ENCODE assay signal across 18 cellular contexts in genomic region chr9:107907261-107907660, GRCh38.
DNase-seq lines count a peak whose midpoint lies in the region; ATAC-seq, FAIRE-seq and TF ChIP-seq lines count a peak whose summit lies in the region.
"Had no signal": no experiment of that assay in that cellular context is flagged by ENCODE, and none has a peak within 500 bp of the region (broad histone marks: within the 10 kb centered on the region; RNA-seq: fewer than 3 reads in every experiment).

No MANE protein-coding gene starts in this region.

- in situ Hi-C loops in G401 (cut with HindIII; ENCODE audit: low sequenced_read_pairs): no loop called here

- DNase-seq in Right ventricle myocardium superior (no peak), left ventricle myocardium inferior (no peak), bronchial epithelial cell (ENCODE audit: low read depth) (no peak), G401 (ENCODE audit: low spot score) (no peak), D341Med (ENCODE audit: low spot score) (no peak), Peyer's patch (no peak)
- DNase-seq: DMS79, H7, MM.1S, NCI-H1105 treated with DMSO at 0.1 percent for 48 hours, NCI-H1694, NCI-H2081 treated with DMSO at 0.1 percent for 48 hours, NCI-H2171 treated with DMSO at 0.1 percent for 48 hours, NCI-H524 treated with DMSO at 0.1 percent for 48 hours had no signal

- FAIRE-seq in bronchial epithelial cell (lab: Jason Lieb, UNC): peak; percentile 43
- FAIRE-seq: K562, RCC 7860 had no signal

- no peak overlapping the region for H3K27ac ChIP-seq in left ventricle myocardium inferior (replicated peaks)
- H3K27ac ChIP-seq in layer of hippocampus (ENCODE audit: low read depth, low read length): peak overlapping the region; percentile 69
- no peak overlapping the region for H3K27ac ChIP-seq in Peyer's patch
- H3K27ac ChIP-seq: C4-2B had no signal

- H3K36me3 ChIP-seq in left ventricle myocardium inferior (no peaks in the 10 kb centered on the region), bronchial epithelial cell (ENCODE audit: control insufficient read depth, insufficient read depth, low read length) (no peaks in the 10 kb centered on the region), Peyer's patch (no peaks in the 10 kb centered on the region)

- H3K27me3 ChIP-seq in left ventricle myocardium inferior (ENCODE audit: low read depth) (no peaks in the 10 kb centered on the region), bronchial epithelial cell (ENCODE audit: control insufficient read depth, insufficient read depth, low read length) (peaks cover 2% of the 10 kb centered on the region), layer of hippocampus (ENCODE audit: control insufficient read depth, insufficient read depth, low read length) (no peaks in the 10 kb centered on the region), Peyer's patch (no peaks in the 10 kb centered on the region)

- H3K4me3 ChIP-seq in left ventricle myocardium inferior: no peak overlapping the region
- no peak overlapping the region for H3K4me3 ChIP-seq in bronchial epithelial cell (ENCODE audit: low read depth, low read length)
- H3K4me3 ChIP-seq in Peyer's patch: no peak overlapping the region
- H3K4me3 ChIP-seq: K562 had no signal

- H3K4me1 ChIP-seq in left ventricle myocardium inferior: no peaks in the 10 kb centered on the region
- no peaks in the 10 kb centered on the region for H3K4me1 ChIP-seq in Peyer's patch

- TF ChIP-seq POLR2A in Peyer's patch (IDR thresholded peaks at IDR 0.05): no peak

- intact Hi-C loops in Right ventricle myocardium superior (cut with DNase I) (no loop called here), left ventricle myocardium inferior (cut with micrococcal nuclease) (no loop called here)

- peaks cover 22% of the 10 kb centered on the region for H3K9me3 ChIP-seq in left ventricle myocardium inferior (replicated peaks)
- H3K9me3 ChIP-seq in Peyer's patch: no peaks in the 10 kb centered on the region

- peak; percentile 60 for ATAC-seq in Right ventricle myocardium superior (ENCODE audit: poor library complexity)
- ATAC-seq: K562 had no signal

- TF ChIP-seq CTCF in left ventricle myocardium inferior (IDR thresholded peaks at IDR 0.05; ENCODE audit: borderline replicate concordance) (no peak), bronchial epithelial cell (IDR thresholded peaks at IDR 0.05; ENCODE audit: insufficient read depth, low read length, severe bottlenecking) (no peak), Peyer's patch (IDR thresholded peaks at IDR 0.05) (no peak)
